Comparison of ENCODE assay signal across 1 cellular context in the genomic region with DNA sequence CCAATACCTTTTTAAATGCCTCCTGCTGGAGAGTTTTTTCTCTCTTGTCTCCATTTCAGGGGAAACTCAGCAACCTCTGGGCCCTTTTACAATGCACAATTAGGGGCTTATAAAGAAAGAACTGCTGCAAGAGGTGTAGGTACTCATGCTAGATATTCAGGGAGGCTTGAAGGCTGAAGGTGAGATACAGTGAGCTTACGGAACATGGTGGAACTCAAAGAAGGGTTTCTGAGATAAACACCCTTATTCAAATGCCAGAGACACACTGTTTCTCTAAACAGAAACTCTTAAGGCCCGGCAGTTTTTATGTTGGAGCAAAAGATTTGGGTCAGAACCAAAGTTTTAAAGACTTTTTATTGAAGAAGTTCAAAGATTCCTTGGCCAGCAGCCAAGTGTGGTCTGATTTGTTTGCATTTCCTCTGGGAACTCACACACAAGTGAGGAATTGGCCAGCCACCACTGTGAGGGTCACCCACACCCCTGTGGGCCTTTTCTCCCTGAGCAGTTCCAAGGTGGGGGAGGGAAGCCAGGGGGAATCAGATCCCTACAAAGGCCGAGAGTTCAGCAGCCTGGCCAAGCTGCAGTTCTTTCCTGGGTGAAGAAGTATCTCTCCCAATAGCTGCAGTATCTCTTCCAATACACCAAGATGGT.
TF ChIP-seq lines count a peak whose summit lies in the region.

No MANE protein-coding gene starts in this region.

TF ChIP-seq in HepG2, 621 proteins besides CTCF, POLR2A, EP300 and RAD21 (continued from another document and continues in another):
- TF ChIP-seq SOX13 (IDR thresholded peaks at IDR 0.05): no peak
- TF ChIP-seq SOX13 (CRISPR knock-in tag; conservative IDR thresholded peaks at IDR 0.05 in 1 of 2, IDR thresholded peaks at IDR 0.05 in 1 of 2): peak in 1 of 2 experiments; percentile 25; a peak in 1 of 4 replicates
- no peak for TF ChIP-seq CCAR2 (optimal IDR thresholded peaks at IDR 0.05; ENCODE audit: low read depth, low read length)
- TF ChIP-seq CREB1 (IDR thresholded peaks at IDR 0.05): no peak
- no peak for TF ChIP-seq CREB1 (CRISPR knock-in tag; IDR thresholded peaks at IDR 0.05)
- no peak; the same call in 1 of the 2 replicates for TF ChIP-seq ZNF644 (CRISPR knock-in tag; IDR thresholded peaks at IDR 0.05; ENCODE audit: low read depth)
- TF ChIP-seq ZNF7 (CRISPR knock-in tag; IDR thresholded peaks at IDR 0.05): no peak
- TF ChIP-seq ATAD3A (CRISPR knock-in tag; IDR thresholded peaks at IDR 0.05): no peak
- no peak for TF ChIP-seq KLF6 (CRISPR knock-in tag; IDR thresholded peaks at IDR 0.05)
- TF ChIP-seq AKNA (CRISPR knock-in tag; IDR thresholded peaks at IDR 0.05; ENCODE audit: borderline replicate concordance): no peak
- TF ChIP-seq BRCA1 (CRISPR knock-in tag; IDR thresholded peaks at IDR 0.05): no peak
- TF ChIP-seq ZNF329 (CRISPR knock-in tag; IDR thresholded peaks at IDR 0.05; ENCODE audit: low read depth): no peak
- TF ChIP-seq XBP1 (CRISPR knock-in tag; IDR thresholded peaks at IDR 0.05): no peak
- no peak for TF ChIP-seq ZNF776 (CRISPR knock-in tag; IDR thresholded peaks at IDR 0.05)
- TF ChIP-seq HOXA7 (CRISPR knock-in tag; IDR thresholded peaks at IDR 0.05): no peak
- TF ChIP-seq IRF2 (CRISPR knock-in tag; IDR thresholded peaks at IDR 0.05): no peak
- peak; percentile 16; the same call in 1 of the 2 replicates for TF ChIP-seq SOX5 (CRISPR knock-in tag; IDR thresholded peaks at IDR 0.05; ENCODE audit: borderline replicate concordance)
- TF ChIP-seq ZBTB38 (CRISPR knock-in tag; IDR thresholded peaks at IDR 0.05): no peak
- TF ChIP-seq SMAD9 (CRISPR knock-in tag; IDR thresholded peaks at IDR 0.05): no peak
- no peak for TF ChIP-seq SMYD3 (CRISPR knock-in tag; IDR thresholded peaks at IDR 0.05)
- no peak for TF ChIP-seq ETV6 (CRISPR knock-in tag; conservative IDR thresholded peaks at IDR 0.05)
- no peak for TF ChIP-seq PTBP1 (IDR thresholded peaks at IDR 0.05; ENCODE audit: low read depth, low read length, poor library complexity, severe bottlenecking)
- TF ChIP-seq ATRX (CRISPR knock-in tag; IDR thresholded peaks at IDR 0.05; ENCODE audit: borderline replicate concordance): no peak
- TF ChIP-seq, protein P1, sequence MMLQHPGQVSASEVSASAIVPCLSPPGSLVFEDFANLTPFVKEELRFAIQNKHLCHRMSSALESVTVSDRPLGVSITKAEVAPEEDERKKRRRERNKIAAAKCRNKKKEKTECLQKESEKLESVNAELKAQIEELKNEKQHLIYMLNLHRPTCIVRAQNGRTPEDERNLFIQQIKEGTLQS (CRISPR knock-in tag; IDR thresholded peaks at IDR 0.05): no peak
- no peak for TF ChIP-seq FOXP1 (IDR thresholded peaks at IDR 0.05)
- TF ChIP-seq FOXP1 (CRISPR knock-in tag; IDR thresholded peaks at IDR 0.05): no peak
- no peak for TF ChIP-seq TSC22D2 (CRISPR knock-in tag; IDR thresholded peaks at IDR 0.05; ENCODE audit: borderline replicate concordance)
- TF ChIP-seq, protein P2, sequence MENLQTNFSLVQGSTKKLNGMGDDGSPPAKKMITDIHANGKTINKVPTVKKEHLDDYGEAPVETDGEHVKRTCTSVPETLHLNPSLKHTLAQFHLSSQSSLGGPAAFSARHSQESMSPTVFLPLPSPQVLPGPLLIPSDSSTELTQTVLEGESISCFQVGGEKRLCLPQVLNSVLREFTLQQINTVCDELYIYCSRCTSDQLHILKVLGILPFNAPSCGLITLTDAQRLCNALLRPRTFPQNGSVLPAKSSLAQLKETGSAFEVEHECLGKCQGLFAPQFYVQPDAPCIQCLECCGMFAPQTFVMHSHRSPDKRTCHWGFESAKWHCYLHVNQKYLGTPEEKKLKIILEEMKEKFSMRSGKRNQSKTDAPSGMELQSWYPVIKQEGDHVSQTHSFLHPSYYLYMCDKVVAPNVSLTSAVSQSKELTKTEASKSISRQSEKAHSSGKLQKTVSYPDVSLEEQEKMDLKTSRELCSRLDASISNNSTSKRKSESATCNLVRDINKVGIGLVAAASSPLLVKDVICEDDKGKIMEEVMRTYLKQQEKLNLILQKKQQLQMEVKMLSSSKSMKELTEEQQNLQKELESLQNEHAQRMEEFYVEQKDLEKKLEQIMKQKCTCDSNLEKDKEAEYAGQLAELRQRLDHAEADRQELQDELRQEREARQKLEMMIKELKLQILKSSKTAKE (CRISPR knock-in tag; IDR thresholded peaks at IDR 0.05; ENCODE audit: borderline replicate concordance): no peak
- no peak for TF ChIP-seq ZFP41 (CRISPR knock-in tag; IDR thresholded peaks at IDR 0.05; ENCODE audit: borderline replicate concordance)
- TF ChIP-seq FUBP1 (CRISPR knock-in tag; IDR thresholded peaks at IDR 0.05; ENCODE audit: borderline replicate concordance): no peak
- TF ChIP-seq RFX1 (IDR thresholded peaks at IDR 0.05): no peak
- TF ChIP-seq SNRNP70 (IDR thresholded peaks at IDR 0.05; ENCODE audit: low read depth, low read length): no peak
- TF ChIP-seq TARDBP (CRISPR knock-in tag; IDR thresholded peaks at IDR 0.05): peak; percentile 48; the same call in 1 of the 2 replicates
- TF ChIP-seq, protein P3, sequence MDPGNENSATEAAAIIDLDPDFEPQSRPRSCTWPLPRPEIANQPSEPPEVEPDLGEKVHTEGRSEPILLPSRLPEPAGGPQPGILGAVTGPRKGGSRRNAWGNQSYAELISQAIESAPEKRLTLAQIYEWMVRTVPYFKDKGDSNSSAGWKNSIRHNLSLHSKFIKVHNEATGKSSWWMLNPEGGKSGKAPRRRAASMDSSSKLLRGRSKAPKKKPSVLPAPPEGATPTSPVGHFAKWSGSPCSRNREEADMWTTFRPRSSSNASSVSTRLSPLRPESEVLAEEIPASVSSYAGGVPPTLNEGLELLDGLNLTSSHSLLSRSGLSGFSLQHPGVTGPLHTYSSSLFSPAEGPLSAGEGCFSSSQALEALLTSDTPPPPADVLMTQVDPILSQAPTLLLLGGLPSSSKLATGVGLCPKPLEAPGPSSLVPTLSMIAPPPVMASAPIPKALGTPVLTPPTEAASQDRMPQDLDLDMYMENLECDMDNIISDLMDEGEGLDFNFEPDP (CRISPR knock-in tag; conservative IDR thresholded peaks at IDR 0.05): no peak
- TF ChIP-seq STAT5B (CRISPR knock-in tag; IDR thresholded peaks at IDR 0.05): no peak
- no peak for TF ChIP-seq ZNF749 (CRISPR knock-in tag; IDR thresholded peaks at IDR 0.05; ENCODE audit: borderline replicate concordance)
- no peak for TF ChIP-seq SMC3 (IDR thresholded peaks at IDR 0.05; ENCODE audit: low read length)
- peak; percentile 60 for TF ChIP-seq PAXIP1 (CRISPR knock-in tag; conservative IDR thresholded peaks at IDR 0.05)
- TF ChIP-seq, protein P4, sequence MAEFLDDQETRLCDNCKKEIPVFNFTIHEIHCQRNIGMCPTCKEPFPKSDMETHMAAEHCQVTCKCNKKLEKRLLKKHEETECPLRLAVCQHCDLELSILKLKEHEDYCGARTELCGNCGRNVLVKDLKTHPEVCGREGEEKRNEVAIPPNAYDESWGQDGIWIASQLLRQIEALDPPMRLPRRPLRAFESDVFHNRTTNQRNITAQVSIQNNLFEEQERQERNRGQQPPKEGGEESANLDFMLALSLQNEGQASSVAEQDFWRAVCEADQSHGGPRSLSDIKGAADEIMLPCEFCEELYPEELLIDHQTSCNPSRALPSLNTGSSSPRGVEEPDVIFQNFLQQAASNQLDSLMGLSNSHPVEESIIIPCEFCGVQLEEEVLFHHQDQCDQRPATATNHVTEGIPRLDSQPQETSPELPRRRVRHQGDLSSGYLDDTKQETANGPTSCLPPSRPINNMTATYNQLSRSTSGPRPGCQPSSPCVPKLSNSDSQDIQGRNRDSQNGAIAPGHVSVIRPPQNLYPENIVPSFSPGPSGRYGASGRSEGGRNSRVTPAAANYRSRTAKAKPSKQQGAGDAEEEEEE (CRISPR knock-in tag; IDR thresholded peaks at IDR 0.05; ENCODE audit: borderline replicate concordance): no peak
- peak; percentile 81 for TF ChIP-seq NFIC (IDR thresholded peaks at IDR 0.05; ENCODE audit: low read length)
- TF ChIP-seq, protein P5, sequence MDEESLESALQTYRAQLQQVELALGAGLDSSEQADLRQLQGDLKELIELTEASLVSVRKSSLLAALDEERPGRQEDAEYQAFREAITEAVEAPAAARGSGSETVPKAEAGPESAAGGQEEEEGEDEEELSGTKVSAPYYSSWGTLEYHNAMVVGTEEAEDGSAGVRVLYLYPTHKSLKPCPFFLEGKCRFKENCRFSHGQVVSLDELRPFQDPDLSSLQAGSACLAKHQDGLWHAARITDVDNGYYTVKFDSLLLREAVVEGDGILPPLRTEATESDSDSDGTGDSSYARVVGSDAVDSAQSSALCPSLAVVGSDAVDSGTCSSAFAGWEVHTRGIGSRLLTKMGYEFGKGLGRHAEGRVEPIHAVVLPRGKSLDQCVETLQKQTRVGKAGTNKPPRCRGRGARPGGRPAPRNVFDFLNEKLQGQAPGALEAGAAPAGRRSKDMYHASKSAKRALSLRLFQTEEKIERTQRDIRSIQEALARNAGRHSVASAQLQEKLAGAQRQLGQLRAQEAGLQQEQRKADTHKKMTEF (CRISPR knock-in tag; IDR thresholded peaks at IDR 0.05): no peak
